18 cellular contexts compared by ENCODE assay signal in genomic region chr7:133411402-133411801, GRCh38.
DNase-seq lines count a peak whose midpoint lies in the region; FAIRE-seq and TF ChIP-seq lines count a peak whose summit lies in the region.
"Had no signal": no experiment of that assay in that cellular context is flagged by ENCODE, and none has a peak within 500 bp of the region (broad histone marks: within the 10 kb centered on the region; RNA-seq: fewer than 3 reads in every experiment).

No MANE protein-coding gene starts in this region.

- H3K9me2 ChIP-seq in Loucy (replicated peaks; ENCODE audit: low read depth, low read length), result no peaks in the 10 kb centered on the region

- no peaks in the 10 kb centered on the region for H3K9me3 ChIP-seq in Loucy (ENCODE audit: insufficient read depth, low read depth, low read length)
- H3K9me3 ChIP-seq: Caco-2 had no signal

- H2AFZ ChIP-seq in Loucy (ENCODE audit: low read length), result no peak overlapping the region

- H3K36me3 ChIP-seq in Loucy (ENCODE audit: insufficient read depth, low read length), result no peaks in the 10 kb centered on the region

- no peaks in the 10 kb centered on the region; the same call in 1 of the 2 replicates for H3K79me2 ChIP-seq in Loucy (ENCODE audit: insufficient read depth, low read length)

- no peak for TF ChIP-seq CTCF in Loucy (conservative IDR thresholded peaks at IDR 0.05; ENCODE audit: low read length)

- no peaks in the 10 kb centered on the region for H4K20me1 ChIP-seq in Loucy (ENCODE audit: insufficient read depth, low read length, poor library complexity, severe bottlenecking)

- peak overlapping the region; percentile 8 for H3K4me2 ChIP-seq in Loucy (ENCODE audit: low read depth, low read length, poor library complexity, severe bottlenecking)
- H3K4me2 ChIP-seq: BLaER1 treated with 17β-estradiol and CSF1 and Interleukin-3, amounts not matched to agents 10 nM and 100 nM had no signal

- H3K27me3 ChIP-seq in Loucy (ENCODE audit: insufficient read depth, low read length, poor library complexity, severe bottlenecking), result no peaks in the 10 kb centered on the region
- H3K27me3 ChIP-seq: BLaER1 treated with 17β-estradiol and CSF1 and Interleukin-3, amounts not matched to agents 10 nM and 100 nM had no signal

- no peak overlapping the region for H3K4me3 ChIP-seq in Loucy (ENCODE audit: low read length, poor library complexity, severe bottlenecking)
- H3K4me3 ChIP-seq: BLaER1 treated with 17β-estradiol and CSF1 and Interleukin-3, amounts not matched to agents 10 nM and 100 nM had no signal

- no peaks in the 10 kb centered on the region for H3F3A ChIP-seq in Loucy (ENCODE audit: low read depth)

- peaks cover 8% of the 10 kb centered on the region for H3K4me1 ChIP-seq in Loucy (ENCODE audit: insufficient read depth, low read length, poor library complexity, severe bottlenecking)
- H3K4me1 ChIP-seq: BLaER1 treated with 17β-estradiol and CSF1 and Interleukin-3, amounts not matched to agents 10 nM and 100 nM; Caco-2 had no signal

- FAIRE-seq in islet of Langerhans (lab: Jason Lieb, UNC), result peak; percentile 79
- FAIRE-seq: D721Med, GM12891, GM19239 had no signal

- no peak overlapping the region for H3K9ac ChIP-seq in Loucy (ENCODE audit: low read depth, low read length, poor library complexity, severe bottlenecking)
- H3K9ac ChIP-seq: BLaER1 treated with 17β-estradiol and CSF1 and Interleukin-3, amounts not matched to agents 10 nM and 100 nM had no signal

- DNase-seq in DMS53 (lab: John Stamatoyannopoulos, UW) (peak; percentile 55), DMS53 treated with DMSO at 0.1 percent for 48 hours (lab: John Stamatoyannopoulos, UW; ENCODE audit: unreplicated experiment) (no peak), NCI-H146 treated with DMSO at 0.1 percent for 48 hours (lab: John Stamatoyannopoulos, UW; ENCODE audit: unreplicated experiment) (no peak), Ammon's horn (ENCODE audit: low spot score) (no peak), DMS153 (lab: John Stamatoyannopoulos, UW) (no peak)
- DNase-seq: ACHN; Caco-2; Calu3; CD4-positive, alpha-beta T cell; CD8-positive, alpha-beta T cell; DMS79; GF-D8 had no signal
